ENCODE assay signal across 30 cellular contexts in the genomic region with DNA sequence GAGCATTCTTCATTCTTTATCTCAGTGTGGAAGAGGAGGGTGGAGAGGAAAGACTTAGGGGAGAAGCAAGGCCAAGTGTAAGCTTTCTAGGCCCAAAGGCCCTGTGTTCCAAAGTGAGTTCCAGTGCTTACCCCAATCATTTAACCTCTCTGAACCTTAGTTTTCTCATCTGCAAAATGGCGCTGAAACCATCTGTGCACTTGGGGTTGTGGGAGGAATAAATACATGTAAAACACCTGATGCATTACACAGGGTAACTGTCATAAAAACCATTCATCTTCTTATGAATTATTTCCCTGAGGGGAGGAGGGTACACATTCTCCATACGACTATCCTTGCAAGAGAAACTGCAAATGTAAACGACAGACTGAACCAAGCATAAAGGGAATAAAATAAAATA. TPM values are rescaled to one million over a fixed set of nuclear protein-coding genes. Genes with fewer than 3 reads are reported as not detected.
A peak's percentile ranks its signal among the peaks of the same experiment; 100 is the strongest.
DNase-seq lines count a peak whose midpoint lies in the region; FAIRE-seq and TF ChIP-seq lines count a peak whose summit lies in the region.
"Had no signal": no experiment of that assay in that cellular context is flagged by ENCODE, and none has a peak within 500 bp of the region (broad histone marks: within the 10 kb centered on the region; RNA-seq: fewer than 3 reads in every experiment).

No MANE protein-coding gene starts in this region.

- H3F3A ChIP-seq in SU-DHL-6 (ENCODE audit: insufficient read depth), result peaks cover 75% of the 10 kb centered on the region

- H3K27ac Mint-ChIP-seq in osteocyte (ENCODE audit: unreplicated experiment), result no peak overlapping the region
- H3K27ac Mint-ChIP-seq: activated CD4-positive, alpha-beta memory T cell treated with anti-CD3 and anti-CD28 coated beads, Interleukin-2, amount 10 ng/mL, durations not matched to agents 7 days and 5 days; activated naive CD4-positive, alpha-beta T cell treated with anti-CD3 and anti-CD28 coated beads, Interleukin-2, amount 10 ng/mL, durations not matched to agents 7 days and 5 days; activated T-helper 1 cell treated with anti-CD3 and anti-CD28 coated beads, Interleukin-12 subunit alpha, Interleukin-12 subunit beta, Interleukin-2, Interleukin-4 antibody, amounts not matched to agents 30 ng/mL and 10 ng/mL and 1 ng/mL, durations not matched to agents 14 hours and 24 hours and 36 hours; nephron progenitor cell had no signal

- peak overlapping the region; percentile 76 for H3K4me3 ChIP-seq in SU-DHL-6 (ENCODE audit: insufficient read depth, low read length, poor library complexity, severe bottlenecking)
- no peak overlapping the region for H3K4me3 ChIP-seq in neutrophil (ENCODE audit: low read depth in 1 of 2, low read length in 1 of 2)
- no peak overlapping the region for H3K4me3 ChIP-seq in H7 (ENCODE audit: insufficient read depth, low read depth, low read length)
- H3K4me3 ChIP-seq: dorsolateral prefrontal cortex, hepatocyte, lower lobe of right lung, mucosa of descending colon, pancreas, testis had no signal

- no peaks in the 10 kb centered on the region for H3K9me3 Mint-ChIP-seq in osteocyte (ENCODE audit: unreplicated experiment)
- H3K9me3 Mint-ChIP-seq: activated CD4-positive, alpha-beta memory T cell treated with anti-CD3 and anti-CD28 coated beads, Interleukin-2, amount 10 ng/mL, durations not matched to agents 7 days and 5 days; activated naive CD4-positive, alpha-beta T cell treated with anti-CD3 and anti-CD28 coated beads, Interleukin-2, amount 10 ng/mL, durations not matched to agents 7 days and 5 days; activated T-helper 1 cell treated with anti-CD3 and anti-CD28 coated beads, Interleukin-12 subunit alpha, Interleukin-12 subunit beta, Interleukin-2, Interleukin-4 antibody, amounts not matched to agents 30 ng/mL and 10 ng/mL and 1 ng/mL, durations not matched to agents 14 hours and 24 hours and 36 hours; CD4-positive, CD25-positive, alpha-beta regulatory T cell; nephron progenitor cell had no signal

- no peak overlapping the region for H3K4me3 Mint-ChIP-seq in osteocyte (ENCODE audit: unreplicated experiment)
- H3K4me3 Mint-ChIP-seq: activated CD4-positive, alpha-beta memory T cell treated with anti-CD3 and anti-CD28 coated beads, Interleukin-2, amount 10 ng/mL, durations not matched to agents 7 days and 5 days; activated naive CD4-positive, alpha-beta T cell treated with anti-CD3 and anti-CD28 coated beads, Interleukin-2, amount 10 ng/mL, durations not matched to agents 7 days and 5 days; activated T-helper 1 cell treated with anti-CD3 and anti-CD28 coated beads, Interleukin-12 subunit alpha, Interleukin-12 subunit beta, Interleukin-2, Interleukin-4 antibody, amounts not matched to agents 30 ng/mL and 10 ng/mL and 1 ng/mL, durations not matched to agents 14 hours and 24 hours and 36 hours; CD4-positive, CD25-positive, alpha-beta regulatory T cell; nephron progenitor cell had no signal

- H3K9me3 ChIP-seq in SU-DHL-6 (ENCODE audit: insufficient read depth, low read length), result no peaks in the 10 kb centered on the region
- no peaks in the 10 kb centered on the region for H3K9me3 ChIP-seq in neutrophil
- H3K9me3 ChIP-seq: lower lobe of right lung, mucosa of descending colon, pancreas, testis had no signal

- DNase-seq in DMS 273 (lab: John Stamatoyannopoulos, UW; ENCODE audit: unreplicated experiment), result peak; percentile 18
- DNase-seq in DMS 273 treated with DMSO at 0.1 percent for 48 hours (lab: John Stamatoyannopoulos, UW), result no peak
- DNase-seq in GM12891 (ENCODE audit: insufficient read length, low spot score), result no peak
- no peak for DNase-seq in osteocyte (ENCODE audit: extremely low spot score, unreplicated experiment)
- no peak for DNase-seq in mesenteric fat pad (ENCODE audit: low spot score)
- DNase-seq in H7, result no peak
- DNase-seq: activated CD4-positive, alpha-beta memory T cell treated with anti-CD3 and anti-CD28 coated beads, Interleukin-2, amount 10 ng/mL, durations not matched to agents 7 days and 5 days; activated CD4-positive, alpha-beta T cell treated with anti-CD3 and anti-CD28 coated beads for 1 hour; activated CD8-positive, alpha-beta memory T cell treated with anti-CD3 and anti-CD28 coated beads, Interleukin-2, amount 50 U/mL, for 48 hours; activated naive CD4-positive, alpha-beta T cell treated with anti-CD3 and anti-CD28 coated beads, Interleukin-2, amount 10 ng/mL, durations not matched to agents 7 days and 5 days; brain microvascular endothelial cell; CD4-positive, CD25-positive, alpha-beta regulatory T cell; dorsolateral prefrontal cortex; NCI-H1092; NCI-H187; NCI-H524 treated with DMSO at 0.1 percent for 48 hours; nephron progenitor cell; NK-92 treated with Interleukin-12 subunit alpha and Interleukin-12 subunit beta, amount 100 ng/mL, for 24 hours; pancreas; stimulated activated naive CD4-positive, alpha-beta T cell treated with Interleukin-2 at 50 U/mL for 16 hours; testis had no signal

- H3K36me3 ChIP-seq in SU-DHL-6 (ENCODE audit: low read length) (0 out of 2 replicates have a peak, but pooled peaks cover 5% of the 10 kb centered on the region), neutrophil (peaks cover 11% of the 10 kb centered on the region), H7 (replicated peaks; ENCODE audit: control insufficient read depth, insufficient read depth, low read length) (no peaks in the 10 kb centered on the region)
- H3K36me3 ChIP-seq: brain microvascular endothelial cell, lower lobe of right lung had no signal

- no peaks in the 10 kb centered on the region for H3K4me1 Mint-ChIP-seq in osteocyte (ENCODE audit: unreplicated experiment)

- H3K27ac ChIP-seq in SU-DHL-6 (ENCODE audit: low read depth, low read length) (peak overlapping the region; percentile 98), neutrophil (peak overlapping the region; percentile 73)
- H3K27ac ChIP-seq: 22Rv1, brain microvascular endothelial cell, hepatocyte, pancreas, testis had no signal

- peaks cover 6% of the 10 kb centered on the region for H3K27me3 Mint-ChIP-seq in osteocyte (ENCODE audit: unreplicated experiment)
- H3K27me3 Mint-ChIP-seq: activated CD4-positive, alpha-beta memory T cell treated with anti-CD3 and anti-CD28 coated beads, Interleukin-2, amount 10 ng/mL, durations not matched to agents 7 days and 5 days; CD4-positive, CD25-positive, alpha-beta regulatory T cell had no signal

- H3K9me2 ChIP-seq in SU-DHL-6 (replicated peaks; ENCODE audit: insufficient read depth, low read length), result no peaks in the 10 kb centered on the region

- peak; percentile 85 for FAIRE-seq in GM12891 (lab: Jason Lieb, UNC)
- FAIRE-seq: D721Med, endothelial cell of umbilical vein, pancreas had no signal

- no peaks in the 10 kb centered on the region for H3K36me3 Mint-ChIP-seq in osteocyte (ENCODE audit: unreplicated experiment)
- H3K36me3 Mint-ChIP-seq: activated naive CD4-positive, alpha-beta T cell treated with anti-CD3 and anti-CD28 coated beads, Interleukin-2, amount 10 ng/mL, durations not matched to agents 7 days and 5 days; CD4-positive, CD25-positive, alpha-beta regulatory T cell had no signal

- H3K27me3 ChIP-seq in SU-DHL-6 (ENCODE audit: low read length), result no peaks in the 10 kb centered on the region
- H3K27me3 ChIP-seq in neutrophil, result no peaks in the 10 kb centered on the region
- no peaks in the 10 kb centered on the region for H3K27me3 ChIP-seq in H7 (ENCODE audit: control insufficient read depth, insufficient read depth, low read length)
- H3K27me3 ChIP-seq: brain microvascular endothelial cell, dorsolateral prefrontal cortex, hepatocyte, pancreas, testis had no signal

- TF ChIP-seq CTCF in SU-DHL-6 (IDR thresholded peaks at IDR 0.05; ENCODE audit: insufficient read depth, low read length, poor library complexity, severe bottlenecking), result no peak
- no peak for TF ChIP-seq CTCF in neutrophil (IDR thresholded peaks at IDR 0.05)
- TF ChIP-seq CTCF in osteocyte (IDR thresholded peaks at IDR 0.05), result no peak

- H3K4me1 ChIP-seq in neutrophil (ENCODE audit: control insufficient read depth in 1 of 2, insufficient read depth in 1 of 2, low read depth in 1 of 2, low read length in 1 of 2), result peaks cover 53 to 57% of the 10 kb centered on the region in 2 experiments
- H3K4me1 ChIP-seq: testis had no signal

- peaks cover 3% of the 10 kb centered on the region; the same call in 1 of the 2 replicates for H4K20me1 ChIP-seq in SU-DHL-6 (ENCODE audit: low read depth, low read length)

- H3K4me2 ChIP-seq in SU-DHL-6 (ENCODE audit: low read depth, low read length, poor library complexity, severe bottlenecking), result peak overlapping the region; percentile 94
- H3K4me2 ChIP-seq: hepatocyte had no signal

- no peak overlapping the region for H2AFZ ChIP-seq in SU-DHL-6 (ENCODE audit: low read depth, low read length, severe bottlenecking)
- H2AFZ ChIP-seq: hepatocyte had no signal

- H3K79me2 ChIP-seq in SU-DHL-6 (ENCODE audit: insufficient read depth, low read length), result peaks cover 89% of the 10 kb centered on the region
- H3K79me2 ChIP-seq: hepatocyte had no signal

- TF ChIP-seq POLR2A in GM12891 (IDR thresholded peaks at IDR 0.05; ENCODE audit: low read depth, low read length), result no peak

- H3K9ac ChIP-seq in SU-DHL-6 (ENCODE audit: low read length), result peak overlapping the region; percentile 84

TF ChIP-seq in GM12891, 5 proteins besides CTCF, POLR2A, EP300 and RAD21:
- TF ChIP-seq POU2F2 (IDR thresholded peaks at IDR 0.05; ENCODE audit: low read depth, low read length) (no peak), POLR2AphosphoS5 (IDR thresholded peaks at IDR 0.05; ENCODE audit: low read depth, low read length) (no peak), PAX5 (IDR thresholded peaks at IDR 0.05; ENCODE audit: insufficient read depth, low read length, severe bottlenecking) (no peak), SPI1 (IDR thresholded peaks at IDR 0.05; ENCODE audit: low read depth, low read length) (no peak), TAF1 (IDR thresholded peaks at IDR 0.05; ENCODE audit: low read depth, low read length) (no peak)
TF ChIP-seq in GM12891: peak in this region for 0.

RNA-seq across cellular contexts. Expression of a gene that starts 19.0 kb away (rescaled TPM):
- 73.5 TPM for polyA plus RNA-seq in GM12891 (2012; ENCODE audit: low read depth, missing spikeins)
- total RNA-seq in osteocyte, result 0.19 and 0.39 TPM in 2 replicates
- total RNA-seq in mesenteric fat pad, result 17.7 TPM
- total RNA-seq in H7 (2014; rRNA removed; shearing (Covaris generic)), result 1.2 and 1.4 TPM in 2 replicates
- total RNA-seq: endothelial cell of umbilical vein had no signal
